In genomic region chr5:67263656-67264055, GRCh38 we compare ENCODE assay signal across 21 cellular contexts.
"Had no signal": no experiment of that assay in that cellular context is flagged by ENCODE, and none has a peak within 500 bp of the region (broad histone marks: within the 10 kb centered on the region; RNA-seq: fewer than 3 reads in every experiment).

No MANE protein-coding gene starts in this region.

- H3K9me3 ChIP-seq: ascending aorta, spleen, tibial nerve had no signal

- ATAC-seq: activated CD4-positive, alpha-beta T cell treated with anti-CD3 and anti-CD28 coated beads for 36 hours; activated CD8-positive, alpha-beta memory T cell treated with anti-CD3 and anti-CD28 coated beads, Interleukin-2, amount 10 ng/mL, durations not matched to agents 7 days and 5 days; activated CD8-positive, alpha-beta T cell treated with anti-CD3 and anti-CD28 coated beads, Interleukin-2, amount 10 ng/mL, durations not matched to agents 7 days and 5 days; activated naive CD4-positive, alpha-beta T cell treated with anti-CD3 and anti-CD28 coated beads, Interleukin-2, amount 50 U/mL, for 72 hours; left cardiac atrium; left ventricle myocardium superior; naive thymus-derived CD4-positive, alpha-beta T cell; right cardiac atrium had no signal

- DNase-seq: activated CD4-positive, alpha-beta T cell treated with anti-CD3 and anti-CD28 coated beads for 36 hours; activated CD4-positive, CD25-positive, alpha-beta regulatory T cell; activated CD8-positive, alpha-beta memory T cell treated with anti-CD3 and anti-CD28 coated beads, Interleukin-2, amount 10 ng/mL, durations not matched to agents 7 days and 5 days; activated CD8-positive, alpha-beta T cell treated with anti-CD3 and anti-CD28 coated beads, Interleukin-2, amount 10 ng/mL, durations not matched to agents 7 days and 5 days; activated T-cell treated with anti-CD3 and anti-CD28 coated beads, Interleukin-2, amount 50 U/mL, for 48 hours; dermis blood vessel endothelial cell; effector CD8-positive, alpha-beta T cell; erythroblast; hippocampal formation; left cardiac atrium; left ventricle myocardium superior; midbrain; naive thymus-derived CD4-positive, alpha-beta T cell; occipital lobe; right cardiac atrium; spleen; stimulated activated naive CD4-positive, alpha-beta T cell; T-helper 1 cell had no signal

- H3K27ac ChIP-seq: ascending aorta had no signal

- H3K36me3 ChIP-seq: ascending aorta, spleen, tibial nerve had no signal

- H3K4me3 ChIP-seq: ascending aorta, spleen, tibial nerve had no signal

- H3K27me3 ChIP-seq: ascending aorta, spleen, tibial nerve had no signal
